ENCODE assay signal across 8 cellular contexts in genomic region chrX:73214366-73215094, GRCh38. TPM values are rescaled to one million over a fixed set of nuclear protein-coding genes. Genes with fewer than 3 reads are reported as not detected.
A peak's percentile ranks its signal among the peaks of the same experiment; 100 is the strongest.
DNase-seq lines count a peak whose midpoint lies in the region; ATAC-seq and TF ChIP-seq lines count a peak whose summit lies in the region.

NAP1L2 (minus strand) TSS chrX:73214851; CDS start chrX:73214492, 359 bp downstream.

- no peak within 1 kb of the TSS for H3K27ac Mint-ChIP-seq in Calu3 (ENCODE audit: unreplicated experiment)

- no peaks in the 10 kb centered on the region for H3K27me3 Mint-ChIP-seq in Calu3 (ENCODE audit: unreplicated experiment)

- dilution Hi-C loops in IMR-90 (cut with HindIII; ENCODE audit: low sequenced_read_pairs, unreplicated experiment), result no loop called here

- H3K36me3 Mint-ChIP-seq in Calu3 (ENCODE audit: insufficient read depth, unreplicated experiment), result no peaks in the 10 kb centered on the region

- H3K4ac ChIP-seq in IMR-90 (ENCODE audit: low read depth, low read length), result no peak within 1 kb of the TSS

- H2AFZ ChIP-seq in IMR-90 (replicated peaks; ENCODE audit: low read length, poor library complexity), result peak within 1 kb of the TSS; percentile 43

- TF ChIP-seq RAD21 in IMR-90 (IDR thresholded peaks at IDR 0.05; ENCODE audit: low read length), result no peak

- H3K9ac ChIP-seq in IMR-90 (ENCODE audit: low read depth, low read length), result no peak within 1 kb of the TSS
- H3K9ac ChIP-seq in mucosa of stomach (ENCODE audit: low read length), result peak within 1 kb of the TSS; percentile 22

- H3K27me3 ChIP-seq in IMR-90 (ENCODE audit: control insufficient read depth, insufficient read depth, low read length) (no peaks in the 10 kb centered on the region; the same call in 1 of the 2 replicates), mucosa of stomach (ENCODE audit: control insufficient read depth, insufficient read depth, low read length) (no peaks in the 10 kb centered on the region), stomach (peaks cover 0 to 3% (median 0%) of the 10 kb centered on the region in 3 donors)

- no peak within 1 kb of the TSS for H3K18ac ChIP-seq in IMR-90 (ENCODE audit: low read depth, low read length)

- H2BK120ac ChIP-seq in IMR-90 (ENCODE audit: low read depth, low read length), result no peak within 1 kb of the TSS

- in situ Hi-C loops in IMR-90 (cut with MboI; ENCODE audit: low sequenced_read_pairs), result no loop called here

- peak; percentile 88 for ATAC-seq in GM19328 (IDR thresholded peaks at IDR 0.05; ENCODE audit: unreplicated experiment)
- no peak for ATAC-seq in IMR-90 (ENCODE audit: low read depth)

- WGBS in IMR-90 (ENCODE audit: extremely low coverage in 2 of 2, insufficient read length in 1 of 2), 2 experiments, result 43% methylated on average over 2 of the region's 34 CpGs; no CpG with 5 or more reads in 1 of the 2 experiments
- WGBS in stomach, 5 donors, result 2 to 36% (median 4%) methylated on average over 31 to 34 of the region's 34 CpGs

- H3K56ac ChIP-seq in IMR-90 (ENCODE audit: extremely low read depth, insufficient read depth, low read length), result no peak within 1 kb of the TSS

- no peak within 1 kb of the TSS for H3K14ac ChIP-seq in IMR-90 (replicated peaks; ENCODE audit: low read depth, low read length)

- no peaks in the 10 kb centered on the region for H3K9me1 ChIP-seq in IMR-90 (ENCODE audit: insufficient read depth, low read length)

- H3K4me3 ChIP-seq in IMR-90 (ENCODE audit: insufficient read depth, low read depth, low read length) (peak within 1 kb of the TSS; percentile 19), mucosa of stomach (ENCODE audit: low read length) (no peak within 1 kb of the TSS), stomach (peak within 1 kb of the TSS; percentile 45 to 52 (median 48))

- H3K36me3 ChIP-seq in IMR-90 (ENCODE audit: control insufficient read depth, insufficient read depth, low read length) (no peaks in the 10 kb centered on the region), mucosa of stomach (ENCODE audit: control insufficient read depth, insufficient read depth, low read length) (no peaks in the 10 kb centered on the region), stomach (no peaks in the 10 kb centered on the region)

- no peaks in the 10 kb centered on the region for H3K4me1 Mint-ChIP-seq in Calu3 (ENCODE audit: low read depth, unreplicated experiment)

- no peaks in the 10 kb centered on the region; the same call in 1 of the 2 replicates for H3K9me3 ChIP-seq in IMR-90 (ENCODE audit: control insufficient read depth, insufficient read depth, low read length)
- H3K9me3 ChIP-seq in mucosa of stomach (ENCODE audit: control insufficient read depth, low read length), result no peaks in the 10 kb centered on the region
- H3K9me3 ChIP-seq in stomach, result peaks cover 0 to 5% (median 1%) of the 10 kb centered on the region in 4 donors

- H3K4me1 ChIP-seq in IMR-90 (ENCODE audit: control insufficient read depth, insufficient read depth, low read length) (no peaks in the 10 kb centered on the region), mucosa of stomach (ENCODE audit: control insufficient read depth, insufficient read depth, low read length) (no peaks in the 10 kb centered on the region), stomach (no peaks in the 10 kb centered on the region)

- no peak within 1 kb of the TSS for H4K91ac ChIP-seq in IMR-90 (ENCODE audit: insufficient read depth, low read depth, low read length)

- no peak within 1 kb of the TSS for H4K5ac ChIP-seq in IMR-90 (ENCODE audit: low read depth, low read length)

- TF ChIP-seq EP300 in stomach (IDR thresholded peaks at IDR 0.05), result no peak

- intact Hi-C loops in IMR-90 (cut with micrococcal nuclease), result no loop called here
- intact Hi-C loops in stomach (cut with DNase I; ENCODE audit: low total_unique reads), result no loop called here
- intact Hi-C loops in Calu3 (cut with micrococcal nuclease; ENCODE audit: unreplicated experiment), result no loop called here

- no peak within 1 kb of the TSS for H2BK15ac ChIP-seq in IMR-90 (ENCODE audit: low read depth, low read length)

- no peak within 1 kb of the TSS for H4K8ac ChIP-seq in IMR-90 (ENCODE audit: low read depth in 2 of 2, low read length in 2 of 2)

- no peak within 1 kb of the TSS for H3K4me3 Mint-ChIP-seq in Calu3 (ENCODE audit: low read depth, unreplicated experiment)

- no peak within 1 kb of the TSS for H2AK9ac ChIP-seq in IMR-90 (replicated peaks; ENCODE audit: low read depth, low read length, poor library complexity)

- H4K20me1 ChIP-seq in IMR-90 (ENCODE audit: insufficient read depth, low read length), result no peaks in the 10 kb centered on the region

- no peak within 1 kb of the TSS for H2BK20ac ChIP-seq in IMR-90 (ENCODE audit: low read depth, low read length)

- no peaks in the 10 kb centered on the region for H3K79me1 ChIP-seq in IMR-90 (ENCODE audit: low read depth in 1 of 2, low read length in 2 of 2)

- DNase-seq in IMR-90, result no peak
- peak; percentile 12 for DNase-seq in activated T-cell treated with anti-CD3 and anti-CD28 coated beads for 4 hours
- peak; percentile 0 for DNase-seq in fibroblast of gingiva (ENCODE audit: low read depth)
- DNase-seq in stomach, result no peak
- DNase-seq in Calu3, result no peak

- peaks cover 11% of the 10 kb centered on the region for H3K9me3 Mint-ChIP-seq in Calu3 (ENCODE audit: low read depth, unreplicated experiment)

- H2BK5ac ChIP-seq in IMR-90 (ENCODE audit: low read depth, low read length, poor library complexity, severe bottlenecking), result no peak within 1 kb of the TSS

- peak within 1 kb of the TSS; percentile 46; the same call in 1 of the 2 replicates for H3K4me2 ChIP-seq in IMR-90 (ENCODE audit: low read depth, low read length)

- H2AK5ac ChIP-seq in IMR-90 (ENCODE audit: low read depth, low read length), result no peak within 1 kb of the TSS

- CTCF ChIA-PET in IMR-90 (lab: Yijun Ruan, JAX), result no interaction called here
- CTCF ChIA-PET in Calu3 (lab: Charles Lee), result no interaction called here

- no peak within 1 kb of the TSS for H3K23ac ChIP-seq in IMR-90 (ENCODE audit: low read depth, low read length)

- TF ChIP-seq POLR2A in IMR-90 (IDR thresholded peaks at IDR 0.05; ENCODE audit: low read depth, low read length) (no peak), stomach (IDR thresholded peaks at IDR 0.05) (no peak)

- TF ChIP-seq CTCF in 22Rv1 (IDR thresholded peaks at IDR 0.05), result no peak
- TF ChIP-seq CTCF in IMR-90 (conservative IDR thresholded peaks at IDR 0.05; ENCODE audit: low read depth, low read length), result no peak
- no peak for TF ChIP-seq CTCF in stomach (IDR thresholded peaks at IDR 0.05)
- TF ChIP-seq CTCF in Calu3 (IDR thresholded peaks at IDR 0.05; ENCODE audit: unreplicated experiment), result no peak

- POLR2A ChIA-PET in IMR-90 (lab: Charles Lee; ENCODE audit: unreplicated experiment), result no interaction called here

- no TSS peak for BruUV-seq in IMR-90 (replicated peaks; lab: Mats Ljungman, UMichigan)
- BruUV-seq in Calu3 (replicated peaks; lab: Mats Ljungman, UMichigan), result no TSS peak

- H3K27ac ChIP-seq in 22Rv1 (peak within 1 kb of the TSS; percentile 74), IMR-90 (ENCODE audit: insufficient read depth, low read length) (no peak within 1 kb of the TSS), stomach (peak within 1 kb of the TSS in 4 of 5 donors; percentile 24 to 81 (median 58))

TF ChIP-seq in IMR-90, 13 proteins besides CTCF, POLR2A, EP300 and RAD21:
- no peak for TF ChIP-seq FOS (IDR thresholded peaks at IDR 0.05; ENCODE audit: low read depth, low read length)
- TF ChIP-seq CHD1 (IDR thresholded peaks at IDR 0.05; ENCODE audit: low read depth, low read length), result no peak
- TF ChIP-seq ELK1 (IDR thresholded peaks at IDR 0.05; ENCODE audit: borderline replicate concordance, low read depth, low read length), result no peak

RNA-seq across cellular contexts. Expression of gene NAP1L2, which starts in this region (rescaled TPM):
- under 0.01 TPM in 1 of 2 replicates, not detected in the other for total RNA-seq in IMR-90 (2012; rRNA removed)
- 0.03 TPM in 1 of 2 replicates, not detected in the other for polyA plus RNA-seq in IMR-90 (2012; rRNA removed)
- not detected in 2 replicates for polyA plus RNA-seq in IMR-90 (2012; cell fraction: cytosol; rRNA removed)
- polyA plus RNA-seq in IMR-90 (2012; cell fraction: nucleus; rRNA removed; ENCODE audit: low replicate concordance), result not detected in 2 replicates
- 1 to 10 TPM in 2 of 5 donors, under 1 TPM in 2, not detected in 1; 0.58 to 7.6 (median 1.2) TPM for total RNA-seq in stomach
- polyA plus RNA-seq in stomach, result 1 to 10 TPM; 1.3 to 2.0 (median 2.0) TPM
- not detected in 2 replicates for total RNA-seq in Calu3 (2022)

Comparison
In these comparisons a context has a peak if more than half of its experiments do, and no peak if none do; other contexts are left out.
1. DNase-seq: peak in activated T-cell treated with anti-CD3 and anti-CD28 coated beads for 4 hours (single experiment) and fibroblast of gingiva (single experiment); none in IMR-90 (single experiment), stomach (single experiment) and Calu3 (single experiment).